In genomic region chr1:66330711-66331110, GRCh38 we compare ENCODE assay signal across 8 cellular contexts.
DNase-seq lines count a peak whose midpoint lies in the region; ATAC-seq, FAIRE-seq and TF ChIP-seq lines count a peak whose summit lies in the region.

No MANE protein-coding gene starts in this region.

- peaks cover 3% of the 10 kb centered on the region for H3K9me3 Mint-ChIP-seq in activated CD8-positive, alpha-beta T cell treated with anti-CD3 and anti-CD28 coated beads, Interleukin-2, amount 10 ng/mL, durations not matched to agents 7 days and 5 days (ENCODE audit: insufficient read depth)

- H3K4me3 ChIP-seq in A549 (no peak overlapping the region), lung (no peak overlapping the region)

- no peak for ATAC-seq in A549
- peak; percentile 22 for ATAC-seq in activated CD8-positive, alpha-beta T cell treated with anti-CD3 and anti-CD28 coated beads, Interleukin-2, amount 10 ng/mL, durations not matched to agents 7 days and 5 days
- ATAC-seq in lung (ENCODE audit: insufficient read depth, low FRiP score) = no peak
- no peak for ATAC-seq in HG03565 (IDR thresholded peaks at IDR 0.05; ENCODE audit: unreplicated experiment)

- H3K4me3 Mint-ChIP-seq in activated CD8-positive, alpha-beta T cell treated with anti-CD3 and anti-CD28 coated beads, Interleukin-2, amount 10 ng/mL, durations not matched to agents 7 days and 5 days = peak overlapping the region; percentile 97

- H3K36me3 ChIP-seq in lung (ENCODE audit: control insufficient read depth in 2 of 2, insufficient read depth in 2 of 2, low read length in 2 of 2) = no peaks in the 10 kb centered on the region

- peaks cover 39% of the 10 kb centered on the region for H3K36me3 Mint-ChIP-seq in activated CD8-positive, alpha-beta T cell treated with anti-CD3 and anti-CD28 coated beads, Interleukin-2, amount 10 ng/mL, durations not matched to agents 7 days and 5 days (ENCODE audit: low read depth)

- H3K27ac ChIP-seq in A549 (peak overlapping the region; percentile 81 to 92), lung (ENCODE audit: low read depth in 1 of 2, low read length in 1 of 2) (peak overlapping the region; percentile 35 to 67)

- TF ChIP-seq EP300 in A549 (IDR thresholded peaks at IDR 0.05) = no peak

- H3K9me3 ChIP-seq in A549 (no peaks in the 10 kb centered on the region), lung (ENCODE audit: control insufficient read depth in 2 of 2, insufficient read depth in 1 of 2, low read length in 1 of 2) (no peaks in the 10 kb centered on the region)

- no peak for TF ChIP-seq POLR2A in A549 (IDR thresholded peaks at IDR 0.05; ENCODE audit: low read length)
- no peak for TF ChIP-seq POLR2A in H54 (IDR thresholded peaks at IDR 0.05; ENCODE audit: low read depth, low read length)

- no peak for FAIRE-seq in A549 (lab: Jason Lieb, UNC)
- peak; percentile 90 for FAIRE-seq in H54 (lab: Jason Lieb, UNC)

- 52% methylated on average over 4 of the region's 4 CpGs for WGBS in A549 (ENCODE audit: missing lambda C conversion rate)
- WGBS in lung, 2 donors = 10 to 19% methylated on average over 4 of the region's 4 CpGs

- POLR2A ChIA-PET in A549 (lab: Yijun Ruan, JAX) = interaction anchor here (2.8 kb wide), 1 partner anchor 59 kb away, joined by 27 read pairs; no protein-coding TSS in a partner anchor
- POLR2A ChIA-PET in activated CD8-positive, alpha-beta T cell treated with anti-CD3 and anti-CD28 coated beads, Interleukin-2, amount 10 ng/mL, durations not matched to agents 7 days and 5 days (lab: Charles Lee) = interaction anchor here (0.7 to 6.5 kb wide), 4 partner anchors 48 to 115 kb away, joined by 4 to 67 read pairs (median 17); no protein-coding TSS in a partner anchor

- H3K4me2 ChIP-seq in A549 = peak overlapping the region; percentile 95

- H3K27ac Mint-ChIP-seq in activated CD8-positive, alpha-beta T cell treated with anti-CD3 and anti-CD28 coated beads, Interleukin-2, amount 10 ng/mL, durations not matched to agents 7 days and 5 days = peak overlapping the region; percentile 87

- no peaks in the 10 kb centered on the region for H3K27me3 Mint-ChIP-seq in activated CD8-positive, alpha-beta T cell treated with anti-CD3 and anti-CD28 coated beads, Interleukin-2, amount 10 ng/mL, durations not matched to agents 7 days and 5 days (ENCODE audit: low read depth)

- TF ChIP-seq CTCF in A549 (IDR thresholded peaks at IDR 0.05) = no peak
- TF ChIP-seq CTCF in lung (IDR thresholded peaks at IDR 0.05; ENCODE audit: control extremely low read depth, extremely low read depth) = no peak

- CTCF ChIA-PET in A549 (lab: Yijun Ruan, JAX) = no interaction called here
- CTCF ChIA-PET in activated CD8-positive, alpha-beta T cell treated with anti-CD3 and anti-CD28 coated beads, Interleukin-2, amount 10 ng/mL, durations not matched to agents 7 days and 5 days (lab: Charles Lee) = interaction anchor here (0.7 to 8.2 kb wide), 11 partner anchors 14 to 116 kb away, joined by 3 to 76 read pairs (median 7); no protein-coding TSS in a partner anchor

- no peaks in the 10 kb centered on the region for H3K27me3 ChIP-seq in lung (ENCODE audit: control insufficient read depth, insufficient read depth)

- no peak for DNase-seq in A549 (ENCODE audit: low read depth in 1 of 2, low spot score in 1 of 2)
- no peak for DNase-seq in H54 (ENCODE audit: insufficient read length, low spot score)
- no peak for DNase-seq in activated CD8-positive, alpha-beta T cell treated with anti-CD3 and anti-CD28 coated beads, Interleukin-2, amount 10 ng/mL, durations not matched to agents 7 days and 5 days
- DNase-seq in lung (ENCODE audit: low spot score) = no peak
- DNase-seq in superior temporal gyrus (ENCODE audit: extremely low spot score) = no peak
- no peak for DNase-seq in DMS53 (lab: John Stamatoyannopoulos, UW)
- DNase-seq in NCI-H2081 treated with DMSO at 0.1 percent for 48 hours (lab: John Stamatoyannopoulos, UW) = no peak

- no peak for TF ChIP-seq RAD21 in A549 (conservative IDR thresholded peaks at IDR 0.05 in 1 of 2, IDR thresholded peaks at IDR 0.05 in 1 of 2)

- H3K4me1 Mint-ChIP-seq in activated CD8-positive, alpha-beta T cell treated with anti-CD3 and anti-CD28 coated beads, Interleukin-2, amount 10 ng/mL, durations not matched to agents 7 days and 5 days (ENCODE audit: low read depth) = peaks cover 53% of the 10 kb centered on the region

- H3K4me1 ChIP-seq in A549 = peaks cover 17% of the 10 kb centered on the region
- H3K4me1 ChIP-seq in lung (ENCODE audit: control insufficient read depth in 2 of 2, insufficient read depth in 2 of 2, low read length in 2 of 2) = peaks cover 2 to 18% of the 10 kb centered on the region in 2 donors

TF ChIP-seq in A549, 52 proteins besides CTCF, POLR2A, EP300 and RAD21:
- TF ChIP-seq HES2 (IDR thresholded peaks at IDR 0.05) = no peak
